Comparison of ENCODE assay signal across 1 cellular context in the genomic region with DNA sequence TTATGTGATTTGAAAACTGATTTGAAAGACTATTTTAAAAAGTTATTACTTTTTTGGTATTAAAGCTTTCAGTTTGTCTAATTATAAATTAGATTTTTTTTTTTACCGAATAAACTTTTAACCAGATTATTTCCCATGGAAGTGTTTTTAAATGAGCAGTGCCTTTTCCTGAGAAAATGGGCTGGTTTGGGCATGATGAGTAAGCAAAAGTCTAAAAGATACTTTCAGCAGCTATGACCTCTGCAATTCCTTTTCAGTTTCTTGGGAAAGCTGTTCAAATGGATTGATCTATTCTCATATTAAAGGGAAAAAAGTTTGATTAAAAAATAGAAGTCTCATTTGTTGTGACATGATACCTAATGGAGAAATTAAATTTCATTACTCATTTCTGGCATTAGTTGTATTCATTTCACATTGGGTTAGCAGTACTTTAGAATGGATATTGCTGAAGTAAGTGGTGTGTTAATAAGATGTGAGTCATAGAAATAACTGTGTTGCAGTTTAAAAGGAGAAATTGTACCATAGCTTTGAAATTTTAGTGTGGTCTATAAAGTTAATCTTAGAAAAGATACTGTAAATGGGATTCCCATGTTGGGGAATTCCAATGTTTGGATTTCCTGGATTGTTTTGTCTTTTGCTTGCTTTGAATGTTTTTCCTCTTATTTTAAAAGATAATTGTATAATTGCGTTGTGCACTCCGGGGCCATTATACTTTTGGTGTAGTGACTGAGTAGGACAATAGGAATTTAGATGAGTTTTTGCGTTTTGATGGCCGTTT.
A peak's percentile ranks its signal among the peaks of the same experiment; 100 is the strongest.
TF ChIP-seq lines count a peak whose summit lies in the region.

No MANE protein-coding gene starts in this region.

TF ChIP-seq in IMR-90, 13 proteins besides CTCF, POLR2A, EP300 and RAD21:
- TF ChIP-seq RFX5 (IDR thresholded peaks at IDR 0.05; ENCODE audit: low read depth, low read length) (no peak), RCOR1 (IDR thresholded peaks at IDR 0.05; ENCODE audit: insufficient replicate concordance, low read length) (no peak), SMC3 (IDR thresholded peaks at IDR 0.05; ENCODE audit: low read depth, low read length) (no peak), MAZ (IDR thresholded peaks at IDR 0.05; ENCODE audit: borderline replicate concordance, low read depth, low read length) (no peak), BHLHE40 (IDR thresholded peaks at IDR 0.05; ENCODE audit: low read depth, low read length) (no peak), NFE2L2 (IDR thresholded peaks at IDR 0.05; ENCODE audit: low read depth, low read length) (peak; percentile 51), CEBPB (IDR thresholded peaks at IDR 0.05; ENCODE audit: low read depth, low read length) (peak; percentile 68; the same call in 1 of the 2 replicates), FOS (IDR thresholded peaks at IDR 0.05; ENCODE audit: low read depth, low read length) (peak; percentile 56; the same call in 1 of the 2 replicates), MXI1 (IDR thresholded peaks at IDR 0.05; ENCODE audit: borderline replicate concordance, low read depth, low read length) (no peak), CHD1 (IDR thresholded peaks at IDR 0.05; ENCODE audit: low read depth, low read length) (no peak), MAFK (IDR thresholded peaks at IDR 0.05; ENCODE audit: low read depth, low read length) (peak; percentile 42; the same call in 1 of the 2 replicates)
- TF ChIP-seq, protein P1, sequence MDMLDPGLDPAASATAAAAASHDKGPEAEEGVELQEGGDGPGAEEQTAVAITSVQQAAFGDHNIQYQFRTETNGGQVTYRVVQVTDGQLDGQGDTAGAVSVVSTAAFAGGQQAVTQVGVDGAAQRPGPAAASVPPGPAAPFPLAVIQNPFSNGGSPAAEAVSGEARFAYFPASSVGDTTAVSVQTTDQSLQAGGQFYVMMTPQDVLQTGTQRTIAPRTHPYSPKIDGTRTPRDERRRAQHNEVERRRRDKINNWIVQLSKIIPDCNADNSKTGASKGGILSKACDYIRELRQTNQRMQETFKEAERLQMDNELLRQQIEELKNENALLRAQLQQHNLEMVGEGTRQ (IDR thresholded peaks at IDR 0.05; ENCODE audit: low read depth, low read length), result no peak
- TF ChIP-seq, protein P2, sequence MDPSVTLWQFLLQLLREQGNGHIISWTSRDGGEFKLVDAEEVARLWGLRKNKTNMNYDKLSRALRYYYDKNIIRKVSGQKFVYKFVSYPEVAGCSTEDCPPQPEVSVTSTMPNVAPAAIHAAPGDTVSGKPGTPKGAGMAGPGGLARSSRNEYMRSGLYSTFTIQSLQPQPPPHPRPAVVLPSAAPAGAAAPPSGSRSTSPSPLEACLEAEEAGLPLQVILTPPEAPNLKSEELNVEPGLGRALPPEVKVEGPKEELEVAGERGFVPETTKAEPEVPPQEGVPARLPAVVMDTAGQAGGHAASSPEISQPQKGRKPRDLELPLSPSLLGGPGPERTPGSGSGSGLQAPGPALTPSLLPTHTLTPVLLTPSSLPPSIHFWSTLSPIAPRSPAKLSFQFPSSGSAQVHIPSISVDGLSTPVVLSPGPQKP (IDR thresholded peaks at IDR 0.05; ENCODE audit: borderline replicate concordance, low read depth, low read length), result no peak
TF ChIP-seq in IMR-90: peak in this region for 4.
